ENCODE assay signal across 22 cellular contexts in genomic region chr7:156118246-156118645, GRCh38.
"Had no signal": no experiment of that assay in that cellular context is flagged by ENCODE, and none has a peak within 500 bp of the region (broad histone marks: within the 10 kb centered on the region; RNA-seq: fewer than 3 reads in every experiment).

No MANE protein-coding gene starts in this region.

- H3K4me1 ChIP-seq: esophagus squamous epithelium, gastrocnemius medialis, heart right ventricle, left lung, lower lobe of right lung had no signal

- H3K4me3 Mint-ChIP-seq: mesothelial cell of epicardium, naive B cell had no signal

- H3K27me3 ChIP-seq: gastrocnemius medialis, left lung had no signal

- DNase-seq: dermis blood vessel endothelial cell; dorsolateral prefrontal cortex; effector CD4-positive, alpha-beta T cell; effector memory CD4-positive, alpha-beta T cell; erythroblast; esophagus squamous epithelium; foreskin fibroblast; foreskin melanocyte; gastrocnemius medialis; glutamatergic neuron; heart right ventricle; hippocampal formation; left cardiac atrium; left lung; left ventricle myocardium superior; lower lobe of right lung; mesenchymal stem cell; mucosa of descending colon; naive B cell had no signal

- H3K27ac ChIP-seq: coronary artery, dorsolateral prefrontal cortex, epithelial cell of prostate, gastrocnemius medialis, heart right ventricle, left lung, lower lobe of right lung had no signal

- ATAC-seq: gastrocnemius medialis, heart right ventricle, left cardiac atrium, left lung, left ventricle myocardium superior, lower lobe of right lung, mucosa of descending colon had no signal

- H3K9me3 Mint-ChIP-seq: mesothelial cell of epicardium had no signal

- H3K9me3 ChIP-seq: esophagus squamous epithelium, gastrocnemius medialis, heart right ventricle, left lung, lower lobe of right lung, mucosa of descending colon had no signal

- H3K4me1 Mint-ChIP-seq: mesothelial cell of epicardium, naive B cell had no signal

- H3K27ac Mint-ChIP-seq: mesothelial cell of epicardium had no signal

- H3K36me3 Mint-ChIP-seq: mesothelial cell of epicardium, naive B cell had no signal

- H3K36me3 ChIP-seq: esophagus squamous epithelium, gastrocnemius medialis, heart right ventricle, left lung, lower lobe of right lung had no signal

- H3K4me3 ChIP-seq: coronary artery, dorsolateral prefrontal cortex, esophagus squamous epithelium, gastrocnemius medialis, heart right ventricle, left lung, lower lobe of right lung, mucosa of descending colon had no signal
